ENCODE assay signal across 5 cellular contexts in genomic region chr5:25510692-25511091, GRCh38.
DNase-seq lines count a peak whose midpoint lies in the region; FAIRE-seq and TF ChIP-seq lines count a peak whose summit lies in the region.
"Not testable (repeated sequence)": the region's sequence is repeated elsewhere in the genome, so short reads cannot be mapped to it uniquely, and the experiment has no call there.

No MANE protein-coding gene starts in this region.

- not testable (repeated sequence) for H3K4me3 Mint-ChIP-seq in progenitor cell of endocrine pancreas (ENCODE audit: low read depth)

- H3K14ac ChIP-seq in H1 (ENCODE audit: insufficient read length) = not testable (repeated sequence)

- not testable (repeated sequence) for H4K5ac ChIP-seq in H1 (ENCODE audit: insufficient read length, low read depth, low read length)

- H2BK15ac ChIP-seq in H1 (ENCODE audit: low read length) = not testable (repeated sequence)

- not testable (repeated sequence) for BruUV-seq in endothelial cell of umbilical vein (replicated peaks; lab: Mats Ljungman, UMichigan)

- H3K4me2 ChIP-seq in H1 (ENCODE audit: insufficient read depth in 1 of 2, low read depth in 2 of 2, low read length in 2 of 2); endothelial cell of umbilical vein (ENCODE audit: insufficient read depth, low read length): not testable (repeated sequence)

- not testable (repeated sequence) for H2AK5ac ChIP-seq in H1 (ENCODE audit: low read depth, low read length)

- not testable (repeated sequence) for H4K20me1 ChIP-seq in H1 (replicated peaks in 1 of 2; ENCODE audit: control insufficient read depth in 1 of 2, insufficient read depth in 2 of 2, low read length in 2 of 2); endothelial cell of umbilical vein (replicated peaks; ENCODE audit: control insufficient read depth, extremely low read depth, insufficient read depth, low read length)

- TF ChIP-seq POLR2A in H54 (IDR thresholded peaks at IDR 0.05; ENCODE audit: low read depth, low read length); H1 (IDR thresholded peaks at IDR 0.05; ENCODE audit: control extremely low read depth in 1 of 2, low read depth in 2 of 2, low read length in 2 of 2); endothelial cell of umbilical vein (IDR thresholded peaks at IDR 0.05; ENCODE audit: low read depth, low read length): not testable (repeated sequence)

- 94% methylated on average over 2 of the region's 2 CpGs; no CpG with 5 or more reads in 1 of the 2 experiments for WGBS in H1 (ENCODE audit: extremely low coverage in 1 of 2, insufficient coverage in 1 of 2, insufficient read length in 1 of 2, insufficient replicate concordance in 2 of 2, low coverage in 1 of 2, low lambda C conversion rate in 2 of 2, missing lambda C conversion rate in 1 of 2), 2 experiments

- not testable (repeated sequence) for H3K27me3 Mint-ChIP-seq in progenitor cell of endocrine pancreas

- not testable (repeated sequence) for H3K23me2 ChIP-seq in H1 (ENCODE audit: low read depth, low read length)

- not testable (repeated sequence) for H2BK12ac ChIP-seq in H1 (ENCODE audit: low read depth, low read length)

- not testable (repeated sequence) for H3K36me3 Mint-ChIP-seq in progenitor cell of endocrine pancreas (ENCODE audit: insufficient read depth)

- H3K36me3 ChIP-seq in H1 (ENCODE audit: control insufficient read depth in 2 of 4, insufficient read depth in 4 of 4, low read length in 3 of 4); endothelial cell of umbilical vein (ENCODE audit: control insufficient read depth in 2 of 2, extremely low read depth in 1 of 2, insufficient read depth in 2 of 2, low read length in 2 of 2): not testable (repeated sequence)

- H2AFZ ChIP-seq in H1 (ENCODE audit: low read length); endothelial cell of umbilical vein (ENCODE audit: low read depth, low read length): not testable (repeated sequence)

- peak overlapping the region; percentile 77 for H3K27ac Mint-ChIP-seq in progenitor cell of endocrine pancreas

- not testable (repeated sequence) for TF ChIP-seq RAD21 in H1 (IDR thresholded peaks at IDR 0.05 in 1 of 2, conservative IDR thresholded peaks at IDR 0.05 in 1 of 2; ENCODE audit: low read depth in 2 of 2, low read length in 2 of 2)

- peak; percentile 30 for FAIRE-seq in H54 (lab: Jason Lieb, UNC)
- FAIRE-seq in HTR-8/SVneo (lab: Jason Lieb, UNC) = peak; percentile 26
- FAIRE-seq in H1 (lab: Jason Lieb, UNC) = not testable (repeated sequence)
- peak; percentile 8 for FAIRE-seq in endothelial cell of umbilical vein (lab: Jason Lieb, UNC)

- not testable (repeated sequence) for TF ChIP-seq CTCF in H1 (IDR thresholded peaks at IDR 0.05; ENCODE audit: control extremely low read depth in 1 of 3, insufficient read depth in 1 of 3, low read depth in 1 of 3, low read length in 3 of 3); endothelial cell of umbilical vein (IDR thresholded peaks at IDR 0.05; ENCODE audit: extremely low read depth in 1 of 2, insufficient read depth in 1 of 2, low read depth in 1 of 2, low read length in 2 of 2); progenitor cell of endocrine pancreas (IDR thresholded peaks at IDR 0.05; ENCODE audit: unreplicated experiment)

- H3K4me1 ChIP-seq in H1 (replicated peaks in 1 of 4; ENCODE audit: control insufficient read depth in 3 of 4, insufficient read depth in 4 of 4, low read length in 3 of 4); endothelial cell of umbilical vein (ENCODE audit: control insufficient read depth, extremely low read depth, insufficient read depth, low read length): not testable (repeated sequence)

- H3K9me3 ChIP-seq in H1 (ENCODE audit: insufficient read depth in 2 of 2, low read depth in 1 of 2, low read length in 1 of 2); endothelial cell of umbilical vein (replicated peaks; ENCODE audit: control insufficient read depth, insufficient read depth, low read length): not testable (repeated sequence)

- H3K9me3 Mint-ChIP-seq in progenitor cell of endocrine pancreas (ENCODE audit: low read depth) = not testable (repeated sequence)

- not testable (repeated sequence) for H3K23ac ChIP-seq in H1 (ENCODE audit: insufficient read length)

- H3K56ac ChIP-seq in H1 (replicated peaks; ENCODE audit: insufficient read length, low read depth, low read length) = not testable (repeated sequence)

- H3K79me2 ChIP-seq in H1 (ENCODE audit: control insufficient read depth in 1 of 2, insufficient read depth in 2 of 2, low read length in 2 of 2); endothelial cell of umbilical vein (ENCODE audit: control insufficient read depth, insufficient read depth, low read length): not testable (repeated sequence)

- POLR2A ChIA-PET in H1 (lab: Charles Lee; ENCODE audit: partially characterized antibody) = interaction anchor here (1.0 kb wide), 1 partner anchor 67 kb away, joined by 3 read pairs; no protein-coding TSS in a partner anchor
- POLR2A ChIA-PET in endothelial cell of umbilical vein (lab: Charles Lee) = not testable (repeated sequence)

- H4K8ac ChIP-seq in H1 (ENCODE audit: extremely low read depth, insufficient read depth, low read length) = not testable (repeated sequence)

- H3K9ac ChIP-seq in H1 (replicated peaks in 1 of 4; ENCODE audit: extremely low read depth in 1 of 4, low read depth in 3 of 4, low read length in 3 of 4); endothelial cell of umbilical vein (replicated peaks; ENCODE audit: extremely low read depth, insufficient read depth, low read length): not testable (repeated sequence)

- not testable (repeated sequence) for H3K4ac ChIP-seq in H1 (replicated peaks; ENCODE audit: insufficient read length, low read depth, low read length)

- not testable (repeated sequence) for H3K9me1 ChIP-seq in endothelial cell of umbilical vein (replicated peaks; ENCODE audit: control insufficient read depth, extremely low read depth, insufficient read depth, low read length)

- not testable (repeated sequence) for H3K18ac ChIP-seq in H1 (ENCODE audit: extremely low read depth, low read length)

- CTCF ChIA-PET in H1 (lab: Charles Lee; ENCODE audit: partially characterized antibody); endothelial cell of umbilical vein (lab: Charles Lee): not testable (repeated sequence)

- H3K79me1 ChIP-seq in H1 (ENCODE audit: low read depth, low read length) = not testable (repeated sequence)

- not testable (repeated sequence) for H4K91ac ChIP-seq in H1 (replicated peaks; ENCODE audit: insufficient read length, low read length)

- H3K27me3 ChIP-seq in H1 (replicated peaks in 1 of 4; ENCODE audit: control insufficient read depth in 3 of 4, extremely low read depth in 1 of 4, insufficient read depth in 3 of 4, low read length in 3 of 4); endothelial cell of umbilical vein (ENCODE audit: control insufficient read depth in 2 of 2, insufficient read depth in 2 of 2, low read length in 2 of 2): not testable (repeated sequence)

- not testable (repeated sequence) for H2BK5ac ChIP-seq in H1 (ENCODE audit: low read depth, low read length)

- not testable (repeated sequence) for H3K4me1 Mint-ChIP-seq in progenitor cell of endocrine pancreas (ENCODE audit: low read depth)

- intact Hi-C loops in endothelial cell of umbilical vein (cut with micrococcal nuclease) = not testable (repeated sequence)

- DNase-seq in H54 (ENCODE audit: insufficient read length, low spot score); HTR-8/SVneo (ENCODE audit: insufficient read length, low spot score); H1 (ENCODE audit: low read depth in 1 of 2, low spot score in 2 of 2); endothelial cell of umbilical vein (ENCODE audit: low read depth, low spot score); progenitor cell of endocrine pancreas (ENCODE audit: low spot score, unreplicated experiment): not testable (repeated sequence)

- not testable (repeated sequence) for TF ChIP-seq EP300 in H1 (IDR thresholded peaks at IDR 0.05; ENCODE audit: borderline replicate concordance in 1 of 2, low read depth in 2 of 2, low read length in 2 of 2)

- dilution Hi-C loops in endothelial cell of umbilical vein (cut with MboI; ENCODE audit: extremely low pct_ligation_motif_present, low sequenced_read_pairs) = not testable (repeated sequence)

- H2BK20ac ChIP-seq in H1 (ENCODE audit: low read length) = not testable (repeated sequence)

- not testable (repeated sequence) for H3K4me3 ChIP-seq in H1 (ENCODE audit: extremely low read depth in 1 of 4, insufficient read depth in 2 of 4, low read depth in 3 of 4, low read length in 4 of 4); endothelial cell of umbilical vein (replicated peaks in 1 of 3; ENCODE audit: insufficient read depth in 1 of 3, low read depth in 1 of 3, low read length in 3 of 3)

- not testable (repeated sequence) for H3K27ac ChIP-seq in H1 (ENCODE audit: low read depth, low read length); endothelial cell of umbilical vein (ENCODE audit: insufficient read depth, low read depth, low read length)

- not testable (repeated sequence) for H2BK120ac ChIP-seq in H1 (replicated peaks; ENCODE audit: low read depth, low read length)

TF ChIP-seq in H1, 55 proteins besides CTCF, POLR2A, EP300 and RAD21:
- TF ChIP-seq KDM1A (IDR thresholded peaks at IDR 0.05; ENCODE audit: borderline replicate concordance, low read length) = peak; percentile 49; the same call in 1 of the 2 replicates
TF ChIP-seq in H1: peak in this region for 1; not testable (repeated sequence) for 54.
